ENCODE assay signal across 1 cellular context in genomic region chr4:139324620-139325019, GRCh38.
TF ChIP-seq lines count a peak whose summit lies in the region.

No MANE protein-coding gene starts in this region.

TF ChIP-seq in WTC11, 78 proteins besides CTCF, POLR2A, EP300 and RAD21 (continued from another document):
- TF ChIP-seq ATF6 (CRISPR knock-in tag; IDR thresholded peaks at IDR 0.05), result no peak
- TF ChIP-seq, protein P1, sequence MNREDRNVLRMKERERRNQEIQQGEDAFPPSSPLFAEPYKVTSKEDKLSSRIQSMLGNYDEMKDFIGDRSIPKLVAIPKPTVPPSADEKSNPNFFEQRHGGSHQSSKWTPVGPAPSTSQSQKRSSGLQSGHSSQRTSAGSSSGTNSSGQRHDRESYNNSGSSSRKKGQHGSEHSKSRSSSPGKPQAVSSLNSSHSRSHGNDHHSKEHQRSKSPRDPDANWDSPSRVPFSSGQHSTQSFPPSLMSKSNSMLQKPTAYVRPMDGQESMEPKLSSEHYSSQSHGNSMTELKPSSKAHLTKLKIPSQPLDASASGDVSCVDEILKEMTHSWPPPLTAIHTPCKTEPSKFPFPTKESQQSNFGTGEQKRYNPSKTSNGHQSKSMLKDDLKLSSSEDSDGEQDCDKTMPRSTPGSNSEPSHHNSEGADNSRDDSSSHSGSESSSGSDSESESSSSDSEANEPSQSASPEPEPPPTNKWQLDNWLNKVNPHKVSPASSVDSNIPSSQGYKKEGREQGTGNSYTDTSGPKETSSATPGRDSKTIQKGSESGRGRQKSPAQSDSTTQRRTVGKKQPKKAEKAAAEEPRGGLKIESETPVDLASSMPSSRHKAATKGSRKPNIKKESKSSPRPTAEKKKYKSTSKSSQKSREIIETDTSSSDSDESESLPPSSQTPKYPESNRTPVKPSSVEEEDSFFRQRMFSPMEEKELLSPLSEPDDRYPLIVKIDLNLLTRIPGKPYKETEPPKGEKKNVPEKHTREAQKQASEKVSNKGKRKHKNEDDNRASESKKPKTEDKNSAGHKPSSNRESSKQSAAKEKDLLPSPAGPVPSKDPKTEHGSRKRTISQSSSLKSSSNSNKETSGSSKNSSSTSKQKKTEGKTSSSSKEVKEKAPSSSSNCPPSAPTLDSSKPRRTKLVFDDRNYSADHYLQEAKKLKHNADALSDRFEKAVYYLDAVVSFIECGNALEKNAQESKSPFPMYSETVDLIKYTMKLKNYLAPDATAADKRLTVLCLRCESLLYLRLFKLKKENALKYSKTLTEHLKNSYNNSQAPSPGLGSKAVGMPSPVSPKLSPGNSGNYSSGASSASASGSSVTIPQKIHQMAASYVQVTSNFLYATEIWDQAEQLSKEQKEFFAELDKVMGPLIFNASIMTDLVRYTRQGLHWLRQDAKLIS (CRISPR knock-in tag; IDR thresholded peaks at IDR 0.05; ENCODE audit: borderline replicate concordance), result no peak
- no peak for TF ChIP-seq TP53 (CRISPR knock-in tag; IDR thresholded peaks at IDR 0.05)
- TF ChIP-seq E2F5 (CRISPR knock-in tag; IDR thresholded peaks at IDR 0.05), result no peak
